In genomic region chr1:8681317-8681650, GRCh38 we compare ENCODE assay signal across 15 cellular contexts.
DNase-seq lines count a peak whose midpoint lies in the region; ATAC-seq, FAIRE-seq and TF ChIP-seq lines count a peak whose summit lies in the region.
"Had no signal": no experiment of that assay in that cellular context is flagged by ENCODE, and none has a peak within 500 bp of the region (broad histone marks: within the 10 kb centered on the region; RNA-seq: fewer than 3 reads in every experiment).

No MANE protein-coding gene starts in this region.

- DNase-seq in NCI-H345 (lab: John Stamatoyannopoulos, UW): peak; percentile 23
- no peak for DNase-seq in NCI-H345 treated with DMSO at 0.1 percent for 48 hours (lab: John Stamatoyannopoulos, UW; ENCODE audit: unreplicated experiment)
- peak; percentile 79 for DNase-seq in NCI-H69 (lab: John Stamatoyannopoulos, UW)
- DNase-seq in epithelial cell of esophagus (ENCODE audit: low read depth): no peak
- no peak for DNase-seq in pancreas
- no peak for DNase-seq in CD4-positive, alpha-beta T cell
- no peak for DNase-seq in RPMI8226
- no peak for DNase-seq in effector CD8-positive, alpha-beta T cell (lab: John Stamatoyannopoulos, UW)
- DNase-seq: activated gamma-delta T cell treated with Interleukin-2 at 50 U/mL for 16 hours; GM23248; islet precursor cell; stimulated activated CD8-positive, alpha-beta memory T cell treated with anti-CD3 and anti-CD28 coated beads, Interleukin-4, amount 100 ng/mL, for 48 hours had no signal

- peak overlapping the region in 3 of 4 donors; percentile 23 to 78 (median 63) for H3K27ac ChIP-seq in pancreas
- H3K27ac ChIP-seq in CD4-positive, alpha-beta T cell (ENCODE audit: low read depth, low read length): no peak overlapping the region
- H3K27ac ChIP-seq: GM23248 had no signal

- CTCF ChIA-PET in CD4-positive, alpha-beta T cell (lab: Charles Lee): interaction anchor here (0.7 to 1.4 kb wide), 5 partner anchors 10 to 120 kb away, joined by 3 to 5 read pairs (median 3); no protein-coding TSS in a partner anchor

- intact Hi-C loops in pancreas (cut with DNase I): no loop called here
- intact Hi-C loops in CD4-positive, alpha-beta T cell (cut with DNase I, micrococcal nuclease): no loop called here

- H3K36me3 Mint-ChIP-seq in CD4-positive, alpha-beta T cell (ENCODE audit: low read depth): no peaks in the 10 kb centered on the region

- no peaks in the 10 kb centered on the region for H3K27me3 Mint-ChIP-seq in CD4-positive, alpha-beta T cell
- H3K27me3 Mint-ChIP-seq: activated CD4-positive, alpha-beta T cell treated with anti-CD3 and anti-CD28 coated beads, Interleukin-2, amount 10 ng/mL, durations not matched to agents 24 days and 14 days; central memory CD8-positive, alpha-beta T cell had no signal

- H3K4me1 ChIP-seq in pancreas: peaks cover 5 to 32% (median 31%) of the 10 kb centered on the region in 3 donors

- TF ChIP-seq CTCF in epithelial cell of esophagus (IDR thresholded peaks at IDR 0.05; ENCODE audit: insufficient read depth, low read depth, low read length, missing control alignments) (no peak), pancreas (IDR thresholded peaks at IDR 0.05) (no peak)
- no peak for TF ChIP-seq CTCF in CD4-positive, alpha-beta T cell (IDR thresholded peaks at IDR 0.05)

- no peak overlapping the region for H3K4me3 Mint-ChIP-seq in CD4-positive, alpha-beta T cell
- H3K4me3 Mint-ChIP-seq: central memory CD8-positive, alpha-beta T cell had no signal

- no peaks in the 10 kb centered on the region for H3K9me3 ChIP-seq in pancreas
- H3K9me3 ChIP-seq in CD4-positive, alpha-beta T cell (ENCODE audit: control insufficient read depth, low read length): no peaks in the 10 kb centered on the region

- H3K27me3 ChIP-seq in pancreas: no peaks in the 10 kb centered on the region
- H3K27me3 ChIP-seq in CD4-positive, alpha-beta T cell (ENCODE audit: control insufficient read depth, insufficient read depth, low read length): no peaks in the 10 kb centered on the region

- no peak for FAIRE-seq in pancreas (lab: Jason Lieb, UNC)
- FAIRE-seq: urothelium cell line had no signal

- peak in 3 of 4 donors; percentile 43 to 60 (median 50) for ATAC-seq in pancreas
- ATAC-seq in CD4-positive, alpha-beta T cell (ENCODE audit: poor library complexity): no peak

- no peak overlapping the region for H3K27ac Mint-ChIP-seq in CD4-positive, alpha-beta T cell

- no peaks in the 10 kb centered on the region for H3K36me3 ChIP-seq in pancreas

- POLR2A ChIA-PET in CD4-positive, alpha-beta T cell (lab: Charles Lee): interaction anchor here (0.6 to 1.3 kb wide), 3 partner anchors 8 to 33 kb away, joined by 3 to 7 read pairs (median 3); no protein-coding TSS in a partner anchor

- no peaks in the 10 kb centered on the region for H3K9me3 Mint-ChIP-seq in CD4-positive, alpha-beta T cell
- H3K9me3 Mint-ChIP-seq: activated CD4-positive, alpha-beta T cell treated with anti-CD3 and anti-CD28 coated beads, Interleukin-2, amount 10 ng/mL, durations not matched to agents 24 days and 14 days; central memory CD8-positive, alpha-beta T cell had no signal

- peak overlapping the region; percentile 33 for H3K4me3 ChIP-seq in epithelial cell of esophagus (ENCODE audit: low read length)
- peak overlapping the region in 2 of 4 donors; percentile 21 to 35 for H3K4me3 ChIP-seq in pancreas
- H3K4me3 ChIP-seq: GM23248 had no signal

- WGBS in pancreas, 2 donors: 10 to 16% methylated on average over 2 of the region's 2 CpGs

- H3K4me1 Mint-ChIP-seq in CD4-positive, alpha-beta T cell (ENCODE audit: low read depth): no peaks in the 10 kb centered on the region

Comparison
In these comparisons a context has a peak if more than half of its experiments do, and no peak if none do; other contexts are left out.
1. DNase-seq: peak in NCI-H345 (single experiment) and NCI-H69 (single experiment); none in NCI-H345 treated with DMSO at 0.1 percent for 48 hours (single experiment), epithelial cell of esophagus (single experiment), pancreas (0 of 6), CD4-positive, alpha-beta T cell (0 of 10), RPMI8226 (single experiment) and effector CD8-positive, alpha-beta T cell (single experiment).